Comparison of ENCODE assay signal across 33 cellular contexts in genomic region chr1:182930985-182931384, GRCh38. TPM values are rescaled to one million over a fixed set of nuclear protein-coding genes. Genes with fewer than 3 reads are reported as not detected.
"Had no signal": no experiment of that assay in that cellular context is flagged by ENCODE, and none has a peak within 500 bp of the region (broad histone marks: within the 10 kb centered on the region; RNA-seq: fewer than 3 reads in every experiment).

No MANE protein-coding gene starts in this region.

- H3K4me1 Mint-ChIP-seq: natural killer cell, nephron, neural progenitor cell had no signal

- H3K9me3 Mint-ChIP-seq: natural killer cell; neural progenitor cell; stimulated activated effector memory CD8-positive, alpha-beta T cell treated with anti-CD3 and anti-CD28 coated beads, Interleukin-12 subunit alpha, Interleukin-12 subunit beta, amount 100 ng/mL, for 72 hours had no signal

- H3K27ac Mint-ChIP-seq: naive thymus-derived CD4-positive, alpha-beta T cell; natural killer cell; nephron; neural progenitor cell; progenitor cell of endocrine pancreas; stimulated activated effector memory CD8-positive, alpha-beta T cell treated with anti-CD3 and anti-CD28 coated beads, Interleukin-12 subunit alpha, Interleukin-12 subunit beta, amount 100 ng/mL, for 72 hours; stimulated activated naive B cell treated with anti-CD40 and anti-IgM and Interleukin-4, amounts not matched to agents 10 μg/mL and 1 μg/mL and 100 μg/mL, for 72 hours; stimulated activated naive CD8-positive, alpha-beta T cell treated with anti-CD3 and anti-CD28 coated beads, Interleukin-15, Interleukin-2, amounts not matched to agents 100 ng/mL and 50 ng/mL, for 24 hours had no signal

- DNase-seq: naive thymus-derived CD4-positive, alpha-beta T cell; natural killer cell; nucleus accumbens; pancreas; psoas muscle; right cardiac atrium; spleen; stimulated activated CD4-positive, alpha-beta T cell treated with anti-CD3 and anti-CD28 coated beads, Interleukin-12 subunit alpha, Interleukin-12 subunit beta, amount 100 ng/mL, for 4 hours; stimulated activated CD4-positive, alpha-beta T cell treated with anti-CD3 and anti-CD28 coated beads, Interleukin-1b, Interleukin-23, amount 100 ng/mL, for 48 hours; stimulated activated CD4-positive, alpha-beta T cell treated with anti-CD3 and anti-CD28 coated beads, Interleukin-4, amount 100 ng/mL, for 1 hour; stimulated activated CD4-positive, alpha-beta T cell treated with anti-CD3 and anti-CD28 coated beads, Interleukin-4, amount 100 ng/mL, for 4 hours; stimulated activated naive B cell treated with anti-CD40 and anti-IgM and Interleukin-4, amounts not matched to agents 10 μg/mL and 1 μg/mL and 100 μg/mL, for 72 hours; stimulated activated naive CD4-positive, alpha-beta T cell treated with Interleukin-2 at 50 U/mL for 16 hours; stomach; thyroid gland; trophoblast cell; upper lobe of left lung had no signal

- H3K4me3 Mint-ChIP-seq: naive thymus-derived CD4-positive, alpha-beta T cell; natural killer cell; nephron; neural progenitor cell; stimulated activated effector memory CD8-positive, alpha-beta T cell treated with anti-CD3 and anti-CD28 coated beads, Interleukin-12 subunit alpha, Interleukin-12 subunit beta, amount 100 ng/mL, for 72 hours; stimulated activated naive B cell treated with anti-CD40 and anti-IgM and Interleukin-4, amounts not matched to agents 10 μg/mL and 1 μg/mL and 100 μg/mL, for 72 hours; stimulated activated naive CD8-positive, alpha-beta T cell treated with anti-CD3 and anti-CD28 coated beads, Interleukin-15, Interleukin-2, amounts not matched to agents 100 ng/mL and 50 ng/mL, for 24 hours had no signal

- H3K27ac ChIP-seq: neural progenitor cell, neutrophil, pancreas, psoas muscle, skin epidermis, spleen, stomach, thoracic aorta, thyroid gland, tibial nerve, upper lobe of left lung, vagina had no signal

- FAIRE-seq: pancreas, urothelium cell line had no signal

- H3K27me3 Mint-ChIP-seq: progenitor cell of endocrine pancreas had no signal

- H3K4me1 ChIP-seq: neural progenitor cell, pancreas, psoas muscle, spleen, stomach, thyroid gland, tibial nerve, vagina had no signal

- ATAC-seq: naive thymus-derived CD4-positive, alpha-beta T cell; natural killer cell; pancreas; psoas muscle; right cardiac atrium; sciatic nerve; stimulated activated effector memory CD8-positive, alpha-beta T cell treated with anti-CD3 and anti-CD28 coated beads, Interleukin-12 subunit alpha, Interleukin-12 subunit beta, amount 100 ng/mL, for 72 hours; stimulated activated naive B cell treated with anti-CD40 and anti-IgM and Interleukin-4, amounts not matched to agents 10 μg/mL and 1 μg/mL and 100 μg/mL, for 72 hours had no signal

- H3K36me3 Mint-ChIP-seq: neural progenitor cell; stimulated activated effector memory CD8-positive, alpha-beta T cell treated with anti-CD3 and anti-CD28 coated beads, Interleukin-12 subunit alpha, Interleukin-12 subunit beta, amount 100 ng/mL, for 72 hours; stimulated activated naive B cell treated with anti-CD40 and anti-IgM and Interleukin-4, amounts not matched to agents 10 μg/mL and 1 μg/mL and 100 μg/mL, for 72 hours had no signal

- H3K9ac ChIP-seq: neural progenitor cell had no signal

- H3K36me3 ChIP-seq: neural progenitor cell, neutrophil, pancreas, spleen, stomach, thoracic aorta, thyroid gland, tibial nerve, upper lobe of left lung, vagina had no signal

- H2AFZ ChIP-seq: neural progenitor cell had no signal

- H3K27me3 ChIP-seq: neural progenitor cell, pancreas, stomach, thyroid gland, tibial nerve, upper lobe of left lung, vagina had no signal

- H3K9me3 ChIP-seq: neutrophil, pancreas, psoas muscle, thyroid gland, upper lobe of left lung, vagina had no signal

- H3K4me3 ChIP-seq: neural progenitor cell, pancreas, psoas muscle, skin epidermis, smooth muscle cell, spleen, stomach, thoracic aorta, thyroid gland, tibial nerve, upper lobe of left lung, vagina had no signal

- H3K4me2 ChIP-seq: neural progenitor cell, smooth muscle cell had no signal

RNA-seq across cellular contexts. Expression of gene SHCBP1L, which starts 22.0 kb away (rescaled TPM):
- total RNA-seq: naive thymus-derived CD4-positive, alpha-beta T cell; natural killer cell; osteocyte; pancreas; progenitor cell of endocrine pancreas; psoas muscle; right cardiac atrium; sciatic nerve; smooth muscle cell; spleen; stomach; thoracic aorta; upper lobe of left lung; ureter; vagina had no signal
- polyA plus RNA-seq: naive thymus-derived CD4-positive, alpha-beta T cell; neural cell; pancreas; psoas muscle; smooth muscle cell; spleen; stomach had no signal
